1 cellular context compared by ENCODE assay signal in genomic region chr13:21603531-21604448, GRCh38.
TF ChIP-seq lines count a peak whose summit lies in the region.

Gene MICU2 (minus strand): TSS chr13:21604170. CDS start chr13:21604148, 22 bp downstream.

TF ChIP-seq in GM23338, 12 proteins besides CTCF, POLR2A, EP300 and RAD21 (continued from another document):
- TF ChIP-seq REST (IDR thresholded peaks at IDR 0.05; ENCODE audit: unreplicated experiment), result peak; percentile 14
- TF ChIP-seq EZH2 (IDR thresholded peaks at IDR 0.05; ENCODE audit: low read depth, unreplicated experiment), result no peak
- TF ChIP-seq EZH2phosphoT487 (IDR thresholded peaks at IDR 0.05; ENCODE audit: unreplicated experiment), result no peak
